ENCODE assay signal across 18 cellular contexts in the genomic region with DNA sequence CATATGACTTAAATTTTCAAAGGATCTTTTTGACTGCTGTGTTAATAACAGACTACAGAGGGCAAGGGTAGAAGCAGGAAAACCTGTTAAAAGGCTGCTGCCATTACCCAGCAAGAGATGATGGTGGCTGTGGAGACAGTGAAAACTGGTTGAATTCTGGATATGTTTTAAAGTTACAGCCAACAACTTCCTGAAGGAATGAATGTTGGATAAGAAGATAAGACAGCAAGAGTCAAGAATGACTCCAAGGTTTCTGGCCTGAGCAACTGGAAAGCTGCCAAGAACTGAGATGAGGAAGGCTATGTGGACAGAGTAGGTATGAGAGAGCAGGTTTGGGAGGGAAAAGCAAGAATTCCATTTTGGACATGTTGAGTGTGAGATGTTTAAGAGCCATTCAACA. TPM values are rescaled to one million over a fixed set of nuclear protein-coding genes. Genes with fewer than 3 reads are reported as not detected.
DNase-seq lines count a peak whose midpoint lies in the region; ATAC-seq and FAIRE-seq lines count a peak whose summit lies in the region.
"Had no signal": no experiment of that assay in that cellular context is flagged by ENCODE, and none has a peak within 500 bp of the region (broad histone marks: within the 10 kb centered on the region; RNA-seq: fewer than 3 reads in every experiment).

No MANE protein-coding gene starts in this region.

- no peak overlapping the region for H3K18ac ChIP-seq in trophoblast cell (ENCODE audit: low read length)

- no peak overlapping the region for H2AK5ac ChIP-seq in trophoblast cell (ENCODE audit: low read length)

- no peak for FAIRE-seq in frontal cortex (lab: Jason Lieb, UNC)

- H3K79me1 ChIP-seq in trophoblast cell (ENCODE audit: low read length), result no peaks in the 10 kb centered on the region

- no peak overlapping the region for H2BK5ac ChIP-seq in trophoblast cell (ENCODE audit: low read depth, low read length, poor library complexity)

- no peak overlapping the region for H2BK120ac ChIP-seq in trophoblast cell (ENCODE audit: insufficient read depth, low read length, poor library complexity)

- H3K27me3 ChIP-seq in trophoblast cell (ENCODE audit: insufficient read depth, low read length), result no peaks in the 10 kb centered on the region
- H3K27me3 ChIP-seq: ovary had no signal

- H4K12ac ChIP-seq in trophoblast cell (ENCODE audit: low read depth, low read length), result no peak overlapping the region

- no peak overlapping the region for H3K14ac ChIP-seq in trophoblast cell (ENCODE audit: low read length)

- H2BK12ac ChIP-seq in trophoblast cell (ENCODE audit: low read length), result no peak overlapping the region

- H3K4me2 ChIP-seq in trophoblast cell (ENCODE audit: low read length), result no peak overlapping the region

- no peaks in the 10 kb centered on the region for H3K4me1 ChIP-seq in trophoblast cell (ENCODE audit: control insufficient read depth in 1 of 2, insufficient read depth in 2 of 2, low read length in 2 of 2)

- DNase-seq in DMS 273 (lab: John Stamatoyannopoulos, UW; ENCODE audit: unreplicated experiment) (peak; percentile 42), DMS 273 treated with DMSO at 0.1 percent for 48 hours (lab: John Stamatoyannopoulos, UW) (no peak), RKO (ENCODE audit: low spot score) (peak; percentile 29), dermis blood vessel endothelial cell (peak; percentile 47), trophoblast cell (peak; percentile 33 to 72), frontal cortex (ENCODE audit: low spot score in 2 of 2) (no peak), CD1c-positive myeloid dendritic cell (ENCODE audit: extremely low spot score) (no peak)
- DNase-seq: activated CD4-positive, alpha-beta memory T cell treated with anti-CD3 and anti-CD28 coated beads, Interleukin-2, amount 10 ng/mL, durations not matched to agents 7 days and 5 days; activated naive CD4-positive, alpha-beta T cell; CD8-positive, alpha-beta memory T cell; cerebellar nuclear complex; NCI-H1105; NCI-H510A; ovary; T1000 had no signal

- no peaks in the 10 kb centered on the region for H3K36me3 ChIP-seq in trophoblast cell (ENCODE audit: control insufficient read depth in 1 of 2, insufficient read depth in 2 of 2, low read length in 2 of 2)
- H3K36me3 ChIP-seq: ovary had no signal

- no peak overlapping the region for H2AFZ ChIP-seq in trophoblast cell (ENCODE audit: insufficient read depth, low read length, poor library complexity)

- peaks cover 2% of the 10 kb centered on the region for H3K79me2 ChIP-seq in trophoblast cell (ENCODE audit: control insufficient read depth, insufficient read depth, low read length, poor library complexity)

- no peak overlapping the region for H3K23ac ChIP-seq in trophoblast cell (ENCODE audit: low read length)

- no peak overlapping the region for H3K4ac ChIP-seq in trophoblast cell (ENCODE audit: low read depth, low read length)

- ATAC-seq in GM19023 (IDR thresholded peaks at IDR 0.05; ENCODE audit: unreplicated experiment), result no peak
- ATAC-seq: HCT116 had no signal

- H4K91ac ChIP-seq in trophoblast cell (ENCODE audit: low read depth, low read length), result no peak overlapping the region

- H3K9me3 ChIP-seq in trophoblast cell (ENCODE audit: insufficient read depth, low read depth, low read length), result no peaks in the 10 kb centered on the region
- H3K9me3 ChIP-seq: ovary had no signal

- H4K8ac ChIP-seq in trophoblast cell (ENCODE audit: low read depth, low read length), result no peak overlapping the region

- no peak overlapping the region for H3K4me3 ChIP-seq in trophoblast cell (ENCODE audit: low read depth, low read length)
- H3K4me3 ChIP-seq: ovary had no signal

- no peak overlapping the region for H3K27ac ChIP-seq in trophoblast cell (ENCODE audit: low read depth, low read length)
- H3K27ac ChIP-seq: 22Rv1, ovary had no signal

- no peak overlapping the region for H3K9ac ChIP-seq in trophoblast cell (ENCODE audit: low read length)

RNA-seq across cellular contexts. Expression of gene CNOT4, which starts 19.1 kb away (rescaled TPM):
- total RNA-seq in dermis blood vessel endothelial cell, result 4.8 and 6.7 TPM in 2 replicates
- polyA plus RNA-seq in trophoblast cell (2013), result 23.9 and 24.0 TPM in 2 replicates
- total RNA-seq in frontal cortex, result 21.6 TPM

Comparison
In these comparisons a context has a peak if more than half of its experiments do, and no peak if none do; other contexts are left out.
1. DNase-seq: peak in DMS 273 (single experiment), RKO (single experiment), dermis blood vessel endothelial cell (single experiment) and trophoblast cell (2 of 2); none in DMS 273 treated with DMSO at 0.1 percent for 48 hours (single experiment), frontal cortex (0 of 2) and CD1c-positive myeloid dendritic cell (single experiment).